17 cellular contexts compared by ENCODE assay signal in genomic region chr1:30407862-30408580, GRCh38.
DNase-seq lines count a peak whose midpoint lies in the region; FAIRE-seq and TF ChIP-seq lines count a peak whose summit lies in the region.
"Had no signal": no experiment of that assay in that cellular context is flagged by ENCODE, and none has a peak within 500 bp of the region (broad histone marks: within the 10 kb centered on the region; RNA-seq: fewer than 3 reads in every experiment).

No MANE protein-coding gene starts in this region.

- no peak overlapping the region for H3K27ac ChIP-seq in keratinocyte (ENCODE audit: control insufficient read depth, insufficient read depth, low read length)
- H3K27ac ChIP-seq: gastrocnemius medialis had no signal

- no peak for TF ChIP-seq CTCF in keratinocyte (optimal IDR thresholded peaks at IDR 0.05 in 1 of 3, IDR thresholded peaks at IDR 0.05 in 1 of 3, conservative IDR thresholded peaks at IDR 0.05 in 1 of 3; ENCODE audit: extremely low read depth in 1 of 3, insufficient read depth in 2 of 3, low read length in 3 of 3)
- no peak for TF ChIP-seq CTCF in nephron progenitor cell (IDR thresholded peaks at IDR 0.05)

- no peaks in the 10 kb centered on the region for H3K4me1 Mint-ChIP-seq in activated CD4-positive, alpha-beta T cell treated with anti-CD3 and anti-CD28 coated beads, Interleukin-2, amount 10 ng/mL, durations not matched to agents 7 days and 5 days
- peaks cover 66% of the 10 kb centered on the region for H3K4me1 Mint-ChIP-seq in nephron progenitor cell
- H3K4me1 Mint-ChIP-seq: activated naive CD4-positive, alpha-beta T cell treated with anti-CD3 and anti-CD28 coated beads, Interleukin-2, amount 50 U/mL, for 24 hours; central memory CD8-positive, alpha-beta T cell; immature natural killer cell had no signal

- H3K36me3 ChIP-seq in keratinocyte (ENCODE audit: control insufficient read depth in 2 of 2, extremely low read depth in 1 of 2, insufficient read depth in 2 of 2, low read length in 2 of 2) = no peaks in the 10 kb centered on the region
- H3K36me3 ChIP-seq: gastrocnemius medialis had no signal

- no peak overlapping the region for H3K27ac Mint-ChIP-seq in activated CD4-positive, alpha-beta T cell treated with anti-CD3 and anti-CD28 coated beads, Interleukin-2, amount 10 ng/mL, durations not matched to agents 7 days and 5 days
- H3K27ac Mint-ChIP-seq in nephron progenitor cell = no peak overlapping the region
- H3K27ac Mint-ChIP-seq: activated naive CD4-positive, alpha-beta T cell treated with anti-CD3 and anti-CD28 coated beads, Interleukin-2, amount 50 U/mL, for 24 hours; CD8-positive, alpha-beta T cell; immature natural killer cell had no signal

- H3K9me3 ChIP-seq in keratinocyte (ENCODE audit: control insufficient read depth, low read depth, low read length) = no peaks in the 10 kb centered on the region
- H3K9me3 ChIP-seq: gastrocnemius medialis had no signal

- H3K27me3 Mint-ChIP-seq in activated CD4-positive, alpha-beta T cell treated with anti-CD3 and anti-CD28 coated beads, Interleukin-2, amount 10 ng/mL, durations not matched to agents 7 days and 5 days = no peaks in the 10 kb centered on the region
- H3K27me3 Mint-ChIP-seq in nephron progenitor cell (ENCODE audit: low read depth, poor library complexity) = peaks cover 11% of the 10 kb centered on the region

- no peaks in the 10 kb centered on the region for H3K36me3 Mint-ChIP-seq in activated CD4-positive, alpha-beta T cell treated with anti-CD3 and anti-CD28 coated beads, Interleukin-2, amount 10 ng/mL, durations not matched to agents 7 days and 5 days (ENCODE audit: low read depth)
- no peaks in the 10 kb centered on the region for H3K36me3 Mint-ChIP-seq in nephron progenitor cell (ENCODE audit: low read depth)
- H3K36me3 Mint-ChIP-seq: activated naive CD4-positive, alpha-beta T cell treated with anti-CD3 and anti-CD28 coated beads, Interleukin-2, amount 50 U/mL, for 24 hours; CD8-positive, alpha-beta T cell; immature natural killer cell had no signal

- no peak overlapping the region for H2AFZ ChIP-seq in keratinocyte (ENCODE audit: control insufficient read depth, low read length)

- FAIRE-seq in keratinocyte (lab: Jason Lieb, UNC) = peak; percentile 84
- FAIRE-seq: endometrium, G401.6 had no signal

- no peak overlapping the region for H3K9ac ChIP-seq in keratinocyte (ENCODE audit: control insufficient read depth, extremely low read depth, insufficient read depth, low read length)

- POLR2A ChIA-PET in activated CD4-positive, alpha-beta T cell treated with anti-CD3 and anti-CD28 coated beads, Interleukin-2, amount 10 ng/mL, durations not matched to agents 7 days and 5 days (lab: Charles Lee) = no interaction called here

- peaks cover 15% of the 10 kb centered on the region for H3K4me1 ChIP-seq in keratinocyte (ENCODE audit: control insufficient read depth, extremely low read depth, insufficient read depth, low read length)
- H3K4me1 ChIP-seq: gastrocnemius medialis had no signal

- H3K4me3 ChIP-seq in keratinocyte (ENCODE audit: control insufficient read depth in 2 of 3, extremely low read depth in 1 of 3, insufficient read depth in 2 of 3, low read depth in 1 of 3, low read length in 3 of 3) = no peak overlapping the region
- H3K4me3 ChIP-seq: gastrocnemius medialis had no signal

- H3K4me3 Mint-ChIP-seq in activated CD4-positive, alpha-beta T cell treated with anti-CD3 and anti-CD28 coated beads, Interleukin-2, amount 10 ng/mL, durations not matched to agents 7 days and 5 days = no peak overlapping the region
- no peak overlapping the region for H3K4me3 Mint-ChIP-seq in nephron progenitor cell
- H3K4me3 Mint-ChIP-seq: activated naive CD4-positive, alpha-beta T cell treated with anti-CD3 and anti-CD28 coated beads, Interleukin-2, amount 50 U/mL, for 24 hours; CD8-positive, alpha-beta T cell; central memory CD8-positive, alpha-beta T cell; immature natural killer cell had no signal

- DNase-seq in activated CD4-positive, alpha-beta T cell treated with anti-CD3 and anti-CD28 coated beads, Interleukin-2, amount 10 ng/mL, durations not matched to agents 7 days and 5 days = peak; percentile 3
- DNase-seq in activated CD4-positive, alpha-beta T cell treated with anti-CD3 and anti-CD28 coated beads for 48 hours = no peak
- peak; percentile 10 for DNase-seq in RPMI7951 (ENCODE audit: low read depth)
- no peak for DNase-seq in keratinocyte (ENCODE audit: low read depth, low spot score)
- DNase-seq in stimulated activated CD8-positive, alpha-beta memory T cell treated with anti-CD3 and anti-CD28 coated beads, Interleukin-4, amount 100 ng/mL, for 48 hours = peak; percentile 10
- DNase-seq in nephron progenitor cell = no peak
- no peak for DNase-seq in SHP77 treated with DMSO at 0.1 percent for 48 hours (lab: John Stamatoyannopoulos, UW)
- no peak for DNase-seq in SHP77 (lab: John Stamatoyannopoulos, UW)
- DNase-seq: 8988T; gastrocnemius medialis; immature natural killer cell; stimulated activated CD4-positive, alpha-beta T cell treated with anti-CD3 and anti-CD28 coated beads, Interleukin-2, amount 100 ng/mL, for 48 hours had no signal

- H4K20me1 ChIP-seq in keratinocyte (ENCODE audit: control insufficient read depth, extremely low read depth, insufficient read depth, low read length) = no peaks in the 10 kb centered on the region

- no peaks in the 10 kb centered on the region for H3K9me1 ChIP-seq in keratinocyte (ENCODE audit: control insufficient read depth, extremely low read depth, insufficient read depth, low read length)

- no peak overlapping the region for H3K4me2 ChIP-seq in keratinocyte (ENCODE audit: control insufficient read depth, extremely low read depth, insufficient read depth, low read depth, low read length)

- CTCF ChIA-PET in activated CD4-positive, alpha-beta T cell treated with anti-CD3 and anti-CD28 coated beads, Interleukin-2, amount 10 ng/mL, durations not matched to agents 7 days and 5 days (lab: Charles Lee) = no interaction called here

- dilution Hi-C loops in keratinocyte (cut with MboI; ENCODE audit: extremely low pct_ligation_motif_present, low sequenced_read_pairs) = no loop called here

- H3K27me3 ChIP-seq in keratinocyte (ENCODE audit: control insufficient read depth, extremely low read depth, insufficient read depth, low read length) = no peaks in the 10 kb centered on the region
- H3K27me3 ChIP-seq: gastrocnemius medialis had no signal

- H3K9me3 Mint-ChIP-seq in activated CD4-positive, alpha-beta T cell treated with anti-CD3 and anti-CD28 coated beads, Interleukin-2, amount 10 ng/mL, durations not matched to agents 7 days and 5 days = no peaks in the 10 kb centered on the region
- no peaks in the 10 kb centered on the region for H3K9me3 Mint-ChIP-seq in nephron progenitor cell
- H3K9me3 Mint-ChIP-seq: activated naive CD4-positive, alpha-beta T cell treated with anti-CD3 and anti-CD28 coated beads, Interleukin-2, amount 50 U/mL, for 24 hours; CD8-positive, alpha-beta T cell; central memory CD8-positive, alpha-beta T cell; immature natural killer cell had no signal

- no peaks in the 10 kb centered on the region for H3K79me2 ChIP-seq in keratinocyte (ENCODE audit: control insufficient read depth, insufficient read depth, low read length)

Comparison
In these comparisons a context has a peak if more than half of its experiments do, and no peak if none do; other contexts are left out.
1. DNase-seq: peak in activated CD4-positive, alpha-beta T cell treated with anti-CD3 and anti-CD28 coated beads, Interleukin-2, amount 10 ng/mL, durations not matched to agents 7 days and 5 days (single experiment), RPMI7951 (single experiment) and stimulated activated CD8-positive, alpha-beta memory T cell treated with anti-CD3 and anti-CD28 coated beads, Interleukin-4, amount 100 ng/mL, for 48 hours (single experiment); none in activated CD4-positive, alpha-beta T cell treated with anti-CD3 and anti-CD28 coated beads for 48 hours (single experiment), keratinocyte (single experiment), nephron progenitor cell (single experiment), SHP77 treated with DMSO at 0.1 percent for 48 hours (single experiment) and SHP77 (0 of 2).